In genomic region chr7:92331508-92331907, GRCh38 we compare ENCODE assay signal across 34 cellular contexts.
"Had no signal": no experiment of that assay in that cellular context is flagged by ENCODE, and none has a peak within 500 bp of the region (broad histone marks: within the 10 kb centered on the region; RNA-seq: fewer than 3 reads in every experiment).

No MANE protein-coding gene starts in this region.

- H3K27ac Mint-ChIP-seq: activated B cell treated with CpG ODN at 0.5 μM for 24 hours; activated CD4-positive, alpha-beta memory T cell treated with anti-CD3 and anti-CD28 coated beads for 36 hours; activated CD4-positive, alpha-beta T cell treated with anti-CD3 and anti-CD28 coated beads, Interleukin-2, amount 10 ng/mL, durations not matched to agents 24 days and 14 days; activated CD8-positive, alpha-beta memory T cell treated with anti-CD3 and anti-CD28 coated beads, Interleukin-2, amount 10 ng/mL, durations not matched to agents 7 days and 5 days; activated CD8-positive, alpha-beta T cell treated with anti-CD3 and anti-CD28 coated beads for 36 hours; activated naive CD4-positive, alpha-beta T cell treated with anti-CD3 and anti-CD28 coated beads, Interleukin-2, amount 10 ng/mL, durations not matched to agents 7 days and 5 days; activated naive CD4-positive, alpha-beta T cell treated with anti-CD3 and anti-CD28 coated beads, Interleukin-2, amount 50 U/mL, for 24 hours; activated naive CD8-positive, alpha-beta T cell; activated naive CD8-positive, alpha-beta T cell treated with anti-CD3 and anti-CD28 coated beads, Interleukin-2, amount 10 ng/mL, durations not matched to agents 7 days and 5 days; activated naive CD8-positive, alpha-beta T cell treated with anti-CD3 and anti-CD28 coated beads, Interleukin-2, amount 50 U/mL, for 24 hours; activated T-cell treated with anti-CD3 and anti-CD28 coated beads, Interleukin-2, amount 50 U/mL, for 24 hours; activated T-helper 2 cell treated with anti-CD3 and anti-CD28 coated beads, Interferon-gamma antibody, Interleukin-2, Interleukin-4, amounts not matched to agents 10 μg/mL and 5 μg/mL and 100 μg/mL, durations not matched to agents 14 hours and 24 hours and 36 hours; brain; T-helper 1 cell treated with Interleukin-12 subunit alpha and Interleukin-12 subunit beta and Interleukin-4 antibody, amounts not matched to agents 30 μg/mL and 1 μg/mL, for 36 hours; T-helper 2 cell treated with Interferon-gamma antibody and Interleukin-4, amounts not matched to agents 5 μg/mL and 100 μg/mL, for 36 hours had no signal

- DNase-seq: activated B cell treated with CpG ODN at 0.5 μM for 24 hours; activated CD4-positive, alpha-beta memory T cell treated with anti-CD3 and anti-CD28 coated beads for 36 hours; activated CD4-positive, alpha-beta T cell treated with anti-CD3 and anti-CD28 coated beads for 4 hours; activated CD4-positive, alpha-beta T cell treated with anti-CD3 and anti-CD28 coated beads, Interleukin-2, amount 10 ng/mL, durations not matched to agents 24 days and 14 days; activated CD4-positive, alpha-beta T cell treated with anti-CD3 and anti-CD28 coated beads, Interleukin-2, amount 50 U/mL, for 1 hour; activated CD4-positive, alpha-beta T cell treated with anti-CD3 and anti-CD28 coated beads, Interleukin-2, amount 50 U/mL, for 4 hours; activated CD4-positive, CD25-positive, alpha-beta regulatory T cell treated with anti-CD3 and anti-CD28 coated beads, Interleukin-2, amount 50 U/mL, for 72 hours; activated CD8-positive, alpha-beta memory T cell treated with anti-CD3 and anti-CD28 coated beads, Interleukin-2, amount 10 ng/mL, durations not matched to agents 7 days and 5 days; activated CD8-positive, alpha-beta memory T cell treated with anti-CD3 and anti-CD28 coated beads, Interleukin-2, amount 50 U/mL, for 48 hours; activated CD8-positive, alpha-beta T cell treated with anti-CD3 and anti-CD28 coated beads for 36 hours; activated effector memory CD4-positive, alpha-beta T cell treated with Interleukin-2 at 50 U/mL for 16 hours; activated gamma-delta T cell; activated naive CD4-positive, alpha-beta T cell treated with anti-CD3 and anti-CD28 coated beads, Interleukin-2, amount 10 ng/mL, durations not matched to agents 7 days and 5 days; activated naive CD4-positive, alpha-beta T cell treated with Interleukin-2 at 50 U/mL for 16 hours; activated naive CD8-positive, alpha-beta T cell treated with anti-CD3 and anti-CD28 coated beads, Interleukin-2, amount 10 ng/mL, durations not matched to agents 7 days and 5 days; activated naive CD8-positive, alpha-beta T cell treated with anti-CD3 and anti-CD28 coated beads, Interleukin-2, amount 50 U/mL, for 24 hours; activated T-cell treated with anti-CD3 and anti-CD28 coated beads, Interleukin-2, amount 50 U/mL, for 24 hours; activated T-cell treated with anti-CD3 and anti-CD28 coated beads, Interleukin-2, amount 50 U/mL, for 48 hours; amygdala; anterior cingulate cortex; caudate nucleus; cerebellar nuclear complex; T-helper 1 cell; T-helper 2 cell; T-helper 9 cell had no signal

- ATAC-seq: activated CD8-positive, alpha-beta memory T cell treated with anti-CD3 and anti-CD28 coated beads, Interleukin-2, amount 10 ng/mL, durations not matched to agents 7 days and 5 days; activated CD8-positive, alpha-beta T cell treated with anti-CD3 and anti-CD28 coated beads for 36 hours; activated naive CD8-positive, alpha-beta T cell treated with anti-CD3 and anti-CD28 coated beads, Interleukin-2, amount 50 U/mL, for 24 hours had no signal

- H3K4me1 Mint-ChIP-seq: activated B cell treated with CpG ODN at 0.5 μM for 24 hours; activated CD4-positive, alpha-beta T cell treated with anti-CD3 and anti-CD28 coated beads, Interleukin-2, amount 10 ng/mL, durations not matched to agents 24 days and 14 days; activated CD8-positive, alpha-beta memory T cell treated with anti-CD3 and anti-CD28 coated beads, Interleukin-2, amount 10 ng/mL, durations not matched to agents 7 days and 5 days; activated naive CD4-positive, alpha-beta T cell treated with anti-CD3 and anti-CD28 coated beads, Interleukin-2, amount 10 ng/mL, durations not matched to agents 7 days and 5 days; activated naive CD4-positive, alpha-beta T cell treated with anti-CD3 and anti-CD28 coated beads, Interleukin-2, amount 50 U/mL, for 24 hours; activated naive CD8-positive, alpha-beta T cell treated with anti-CD3 and anti-CD28 coated beads, Interleukin-2, amount 10 ng/mL, durations not matched to agents 7 days and 5 days; activated naive CD8-positive, alpha-beta T cell treated with anti-CD3 and anti-CD28 coated beads, Interleukin-2, amount 50 U/mL, for 24 hours; brain had no signal

- H3K9me3 ChIP-seq: ascending aorta had no signal

- H3K4me3 Mint-ChIP-seq: activated B cell treated with CpG ODN at 0.5 μM for 24 hours; activated CD4-positive, alpha-beta memory T cell treated with anti-CD3 and anti-CD28 coated beads for 36 hours; activated CD4-positive, alpha-beta T cell treated with anti-CD3 and anti-CD28 coated beads, Interleukin-2, amount 10 ng/mL, durations not matched to agents 24 days and 14 days; activated CD8-positive, alpha-beta memory T cell treated with anti-CD3 and anti-CD28 coated beads, Interleukin-2, amount 10 ng/mL, durations not matched to agents 7 days and 5 days; activated CD8-positive, alpha-beta T cell treated with anti-CD3 and anti-CD28 coated beads for 36 hours; activated naive CD4-positive, alpha-beta T cell treated with anti-CD3 and anti-CD28 coated beads, Interleukin-2, amount 10 ng/mL, durations not matched to agents 7 days and 5 days; activated naive CD4-positive, alpha-beta T cell treated with anti-CD3 and anti-CD28 coated beads, Interleukin-2, amount 50 U/mL, for 24 hours; activated naive CD8-positive, alpha-beta T cell; activated naive CD8-positive, alpha-beta T cell treated with anti-CD3 and anti-CD28 coated beads, Interleukin-2, amount 10 ng/mL, durations not matched to agents 7 days and 5 days; activated naive CD8-positive, alpha-beta T cell treated with anti-CD3 and anti-CD28 coated beads, Interleukin-2, amount 50 U/mL, for 24 hours; activated T-cell treated with anti-CD3 and anti-CD28 coated beads, Interleukin-2, amount 50 U/mL, for 24 hours; brain; central memory CD8-positive, alpha-beta T cell; T-helper 1 cell treated with Interleukin-12 subunit alpha and Interleukin-12 subunit beta and Interleukin-4 antibody, amounts not matched to agents 30 μg/mL and 1 μg/mL, for 36 hours; T-helper 2 cell treated with Interferon-gamma antibody and Interleukin-4, amounts not matched to agents 5 μg/mL and 100 μg/mL, for 36 hours had no signal

- H3K4me3 ChIP-seq: ascending aorta, cardiac muscle cell had no signal

- H3K4me1 ChIP-seq: ascending aorta had no signal

- H3K9me3 Mint-ChIP-seq: activated CD4-positive, alpha-beta T cell treated with anti-CD3 and anti-CD28 coated beads, Interleukin-2, amount 10 ng/mL, durations not matched to agents 24 days and 14 days; activated naive CD8-positive, alpha-beta T cell treated with anti-CD3 and anti-CD28 coated beads, Interleukin-2, amount 10 ng/mL, durations not matched to agents 7 days and 5 days; activated T-cell treated with anti-CD3 and anti-CD28 coated beads, Interleukin-2, amount 50 U/mL, for 24 hours; central memory CD8-positive, alpha-beta T cell had no signal
